30 cellular contexts compared by ENCODE assay signal in the genomic region with DNA sequence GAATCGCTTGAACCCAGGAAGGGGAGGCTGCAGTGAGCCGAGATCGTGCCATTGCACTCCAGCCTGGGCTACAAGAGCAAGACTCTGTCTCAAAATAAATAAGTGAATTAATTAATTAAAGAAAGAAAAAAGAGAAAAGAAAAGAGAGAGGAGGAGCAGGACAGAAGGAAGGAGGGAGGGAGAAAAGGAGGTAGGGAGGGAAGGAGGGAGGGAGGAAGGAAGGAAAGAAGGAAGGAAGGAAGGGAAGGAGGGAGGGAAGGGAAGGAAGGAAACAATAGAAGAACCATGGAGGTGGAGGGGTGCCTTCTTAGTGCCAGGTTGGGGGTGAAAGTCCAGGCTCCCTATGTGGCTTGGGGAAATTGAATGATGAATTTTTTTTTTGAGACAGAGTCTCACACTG.
"Had no signal": no experiment of that assay in that cellular context is flagged by ENCODE, and none has a peak within 500 bp of the region (broad histone marks: within the 10 kb centered on the region; RNA-seq: fewer than 3 reads in every experiment).

No MANE protein-coding gene starts in this region.

- DNase-seq: activated CD4-positive, alpha-beta memory T cell treated with anti-CD3 and anti-CD28 coated beads, Interleukin-2, amount 10 ng/mL, durations not matched to agents 7 days and 5 days; activated CD4-positive, alpha-beta T cell treated with anti-CD3 and anti-CD28 coated beads for 1 hour; activated CD4-positive, alpha-beta T cell treated with anti-CD3 and anti-CD28 coated beads for 4 hours; activated CD4-positive, alpha-beta T cell treated with anti-CD3 and anti-CD28 coated beads, Interleukin-2, amount 10 ng/mL, durations not matched to agents 7 days and 5 days; activated CD4-positive, alpha-beta T cell treated with anti-CD3 and anti-CD28 coated beads, Interleukin-2, amount 50 U/mL, for 4 hours; activated CD8-positive, alpha-beta memory T cell treated with anti-CD3 and anti-CD28 coated beads, Interleukin-2, amount 50 U/mL, for 48 hours; activated gamma-delta T cell; activated naive CD4-positive, alpha-beta T cell; activated naive CD4-positive, alpha-beta T cell treated with anti-CD3 and anti-CD28 coated beads, Interleukin-2, amount 10 ng/mL, durations not matched to agents 7 days and 5 days; activated T-cell treated with anti-CD3 and anti-CD28 coated beads for 4 hours; activated T-cell treated with anti-CD3 and anti-CD28 coated beads, Interleukin-2, amount 50 U/mL, for 24 hours; activated T-cell treated with anti-CD3 and anti-CD28 coated beads, Interleukin-2, amount 50 U/mL, for 72 hours; amniotic stem cell; anterior cingulate cortex; brain microvascular endothelial cell; caudate nucleus; effector CD8-positive, alpha-beta T cell; esophagus squamous epithelium; foreskin melanocyte; heart right ventricle; T-helper 2 cell had no signal

- H3K36me3 ChIP-seq: brain microvascular endothelial cell, esophagus squamous epithelium, gastroesophageal sphincter, heart right ventricle had no signal

- H3K36me3 Mint-ChIP-seq: activated naive CD4-positive, alpha-beta T cell treated with anti-CD3 and anti-CD28 coated beads, Interleukin-2, amount 10 ng/mL, durations not matched to agents 7 days and 5 days; activated naive CD8-positive, alpha-beta T cell; WTC11 had no signal

- H3K27me3 ChIP-seq: brain microvascular endothelial cell had no signal

- FAIRE-seq: astrocyte, bronchial epithelial cell, colon, endometrium, endothelial cell of umbilical vein had no signal

- H3K27ac Mint-ChIP-seq: activated CD4-positive, alpha-beta memory T cell treated with anti-CD3 and anti-CD28 coated beads, Interleukin-2, amount 10 ng/mL, durations not matched to agents 7 days and 5 days; activated CD4-positive, alpha-beta T cell treated with anti-CD3 and anti-CD28 coated beads, Interleukin-2, amount 10 ng/mL, durations not matched to agents 7 days and 5 days; activated naive CD4-positive, alpha-beta T cell treated with anti-CD3 and anti-CD28 coated beads, Interleukin-2, amount 10 ng/mL, durations not matched to agents 7 days and 5 days; activated naive CD8-positive, alpha-beta T cell; activated T-cell treated with anti-CD3 and anti-CD28 coated beads, Interleukin-2, amount 50 U/mL, for 24 hours; activated T-cell treated with anti-CD3 and anti-CD28 coated beads, Interleukin-2, amount 50 U/mL, for 72 hours; WTC11 had no signal

- H3K4me3 Mint-ChIP-seq: activated CD4-positive, alpha-beta memory T cell treated with anti-CD3 and anti-CD28 coated beads, Interleukin-2, amount 10 ng/mL, durations not matched to agents 7 days and 5 days; activated CD4-positive, alpha-beta T cell treated with anti-CD3 and anti-CD28 coated beads, Interleukin-2, amount 10 ng/mL, durations not matched to agents 7 days and 5 days; activated naive CD4-positive, alpha-beta T cell treated with anti-CD3 and anti-CD28 coated beads, Interleukin-2, amount 10 ng/mL, durations not matched to agents 7 days and 5 days; activated naive CD8-positive, alpha-beta T cell; activated T-cell treated with anti-CD3 and anti-CD28 coated beads, Interleukin-2, amount 50 U/mL, for 24 hours; activated T-cell treated with anti-CD3 and anti-CD28 coated beads, Interleukin-2, amount 50 U/mL, for 72 hours; WTC11 had no signal

- H3K4me3 ChIP-seq: esophagus squamous epithelium, gastroesophageal sphincter, heart right ventricle had no signal

- H3K9me3 ChIP-seq: esophagus squamous epithelium, gastroesophageal sphincter, heart right ventricle had no signal

- H3K9me3 Mint-ChIP-seq: activated CD4-positive, alpha-beta memory T cell treated with anti-CD3 and anti-CD28 coated beads, Interleukin-2, amount 10 ng/mL, durations not matched to agents 7 days and 5 days; activated CD4-positive, alpha-beta T cell treated with anti-CD3 and anti-CD28 coated beads, Interleukin-2, amount 10 ng/mL, durations not matched to agents 7 days and 5 days; activated naive CD4-positive, alpha-beta T cell treated with anti-CD3 and anti-CD28 coated beads, Interleukin-2, amount 10 ng/mL, durations not matched to agents 7 days and 5 days; activated T-cell treated with anti-CD3 and anti-CD28 coated beads, Interleukin-2, amount 50 U/mL, for 24 hours; activated T-cell treated with anti-CD3 and anti-CD28 coated beads, Interleukin-2, amount 50 U/mL, for 72 hours; WTC11 had no signal

- H3K27ac ChIP-seq: brain microvascular endothelial cell, epithelial cell of prostate, esophagus squamous epithelium, gastroesophageal sphincter, heart right ventricle had no signal

- ATAC-seq: activated T-cell treated with anti-CD3 and anti-CD28 coated beads, Interleukin-2, amount 50 U/mL, for 72 hours; gastroesophageal sphincter; heart right ventricle; WTC11 had no signal
